Comparison of ENCODE assay signal across 8 cellular contexts in genomic region chr1:21322681-21323016, GRCh38. TPM values are rescaled to one million over a fixed set of nuclear protein-coding genes. Genes with fewer than 3 reads are reported as not detected.
DNase-seq lines count a peak whose midpoint lies in the region; ATAC-seq and TF ChIP-seq lines count a peak whose summit lies in the region.

No MANE protein-coding gene starts in this region.

- no peaks in the 10 kb centered on the region for H3K27me3 ChIP-seq in ACC112 (ENCODE audit: insufficient read depth, low read length)

- peaks cover 83% of the 10 kb centered on the region for H3K4me1 ChIP-seq in ACC112 (ENCODE audit: control insufficient read depth, insufficient read depth, low read length, unreplicated experiment)

- H3K27ac ChIP-seq in ACC112 (ENCODE audit: low read depth, low read length), result peak overlapping the region; percentile 90

- no peak for TF ChIP-seq EP300 in Ishikawa (IDR thresholded peaks at IDR 0.05; ENCODE audit: borderline replicate concordance)

- peak overlapping the region; percentile 27 for H3K4me3 Mint-ChIP-seq in central memory CD8-positive, alpha-beta T cell
- H3K4me3 Mint-ChIP-seq in nephron, result peak overlapping the region; percentile 22 to 52 (median 29)

- ATAC-seq in central memory CD8-positive, alpha-beta T cell (replicated peaks; ENCODE audit: extremely low read depth, poor library complexity, severe bottlenecking), result no peak
- no peak for ATAC-seq in GM18511 (IDR thresholded peaks at IDR 0.05; ENCODE audit: unreplicated experiment)

- peaks cover 57% of the 10 kb centered on the region for H3K79me2 ChIP-seq in ACC112 (ENCODE audit: control insufficient read depth, insufficient read depth, low read length, unreplicated experiment)

- no peak for TF ChIP-seq RAD21 in Ishikawa (IDR thresholded peaks at IDR 0.05; ENCODE audit: low read depth)

- H3K4me3 ChIP-seq in ACC112 (ENCODE audit: low read depth, low read length), result no peak overlapping the region

- TF ChIP-seq CTCF in nephron (IDR thresholded peaks at IDR 0.05; ENCODE audit: unreplicated experiment in 3 of 3), result no peak

- peaks cover 66% of the 10 kb centered on the region for H3K4me1 Mint-ChIP-seq in central memory CD8-positive, alpha-beta T cell
- peaks cover 94% of the 10 kb centered on the region for H3K4me1 Mint-ChIP-seq in nephron

- H3K36me3 Mint-ChIP-seq in central memory CD8-positive, alpha-beta T cell (ENCODE audit: insufficient read depth), result peaks cover 7% of the 10 kb centered on the region
- no peaks in the 10 kb centered on the region for H3K36me3 Mint-ChIP-seq in nephron (ENCODE audit: low read depth)

- no peak overlapping the region for H3K27ac Mint-ChIP-seq in central memory CD8-positive, alpha-beta T cell (ENCODE audit: low read depth)
- peak overlapping the region; percentile 25 to 95 (median 83) for H3K27ac Mint-ChIP-seq in nephron

- no peak overlapping the region for H2AFZ ChIP-seq in ACC112 (ENCODE audit: low read length, unreplicated experiment)

- H3K9me3 Mint-ChIP-seq in central memory CD8-positive, alpha-beta T cell, result no peaks in the 10 kb centered on the region
- no peaks in the 10 kb centered on the region for H3K9me3 Mint-ChIP-seq in nephron

- H3K27me3 Mint-ChIP-seq in central memory CD8-positive, alpha-beta T cell, result no peaks in the 10 kb centered on the region
- H3K27me3 Mint-ChIP-seq in nephron (ENCODE audit: low read depth), result peaks cover 8% of the 10 kb centered on the region

- no peaks in the 10 kb centered on the region for H3K36me3 ChIP-seq in ACC112 (ENCODE audit: insufficient read depth, low read length)

- no peak for DNase-seq in central memory CD8-positive, alpha-beta T cell (ENCODE audit: low spot score in 2 of 2)
- DNase-seq in NK-92 (lab: John Stamatoyannopoulos, UW; ENCODE audit: unreplicated experiment) (no peak), NCI-H128 (lab: John Stamatoyannopoulos, UW; ENCODE audit: unreplicated experiment) (no peak), mesenteric fat pad (ENCODE audit: low spot score) (no peak)

TF ChIP-seq in Ishikawa, 13 proteins besides CTCF, POLR2A, EP300 and RAD21:
- TF ChIP-seq CREB1 (IDR thresholded peaks at IDR 0.05; ENCODE audit: low read depth) (no peak), TEAD4 (IDR thresholded peaks at IDR 0.05) (peak; percentile 53; the same call in 1 of the 2 replicates), ZBTB7A (IDR thresholded peaks at IDR 0.05; ENCODE audit: low read depth) (peak; percentile 70; the same call in 1 of the 2 replicates), FOXM1 (IDR thresholded peaks at IDR 0.05; ENCODE audit: borderline replicate concordance, low read depth) (no peak), NFIC (IDR thresholded peaks at IDR 0.05) (no peak; the same call in 1 of the 2 replicates)

RNA-seq across cellular contexts. Expression of gene ECE1, which starts 32.4 kb away (rescaled TPM):
- 156 TPM for total RNA-seq in mesenteric fat pad
